ENCODE assay signal across 1 cellular context in the genomic region with DNA sequence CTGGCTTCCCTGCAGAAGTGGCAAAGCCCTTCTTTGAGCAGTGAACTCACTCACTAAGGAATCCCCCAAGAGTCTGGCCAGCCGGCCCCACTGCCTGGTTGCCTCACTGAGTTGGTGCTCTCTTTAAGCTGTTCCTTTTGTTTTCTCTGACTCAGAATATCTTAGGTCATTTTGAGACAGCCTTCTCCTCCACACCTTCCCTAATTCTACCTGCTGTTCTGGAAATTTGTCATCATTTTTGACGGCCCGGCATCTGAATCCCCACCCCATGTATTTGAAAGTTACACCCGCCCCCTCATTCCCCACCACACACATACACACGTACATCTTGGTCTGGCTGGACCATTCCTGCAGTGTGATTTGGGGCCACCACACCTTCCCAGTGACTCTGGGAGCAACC.
TF ChIP-seq lines count a peak whose summit lies in the region.

No MANE protein-coding gene starts in this region.

TF ChIP-seq in GM23338, 12 proteins besides CTCF, POLR2A, EP300 and RAD21 (continued from another document):
- TF ChIP-seq, protein P1, sequence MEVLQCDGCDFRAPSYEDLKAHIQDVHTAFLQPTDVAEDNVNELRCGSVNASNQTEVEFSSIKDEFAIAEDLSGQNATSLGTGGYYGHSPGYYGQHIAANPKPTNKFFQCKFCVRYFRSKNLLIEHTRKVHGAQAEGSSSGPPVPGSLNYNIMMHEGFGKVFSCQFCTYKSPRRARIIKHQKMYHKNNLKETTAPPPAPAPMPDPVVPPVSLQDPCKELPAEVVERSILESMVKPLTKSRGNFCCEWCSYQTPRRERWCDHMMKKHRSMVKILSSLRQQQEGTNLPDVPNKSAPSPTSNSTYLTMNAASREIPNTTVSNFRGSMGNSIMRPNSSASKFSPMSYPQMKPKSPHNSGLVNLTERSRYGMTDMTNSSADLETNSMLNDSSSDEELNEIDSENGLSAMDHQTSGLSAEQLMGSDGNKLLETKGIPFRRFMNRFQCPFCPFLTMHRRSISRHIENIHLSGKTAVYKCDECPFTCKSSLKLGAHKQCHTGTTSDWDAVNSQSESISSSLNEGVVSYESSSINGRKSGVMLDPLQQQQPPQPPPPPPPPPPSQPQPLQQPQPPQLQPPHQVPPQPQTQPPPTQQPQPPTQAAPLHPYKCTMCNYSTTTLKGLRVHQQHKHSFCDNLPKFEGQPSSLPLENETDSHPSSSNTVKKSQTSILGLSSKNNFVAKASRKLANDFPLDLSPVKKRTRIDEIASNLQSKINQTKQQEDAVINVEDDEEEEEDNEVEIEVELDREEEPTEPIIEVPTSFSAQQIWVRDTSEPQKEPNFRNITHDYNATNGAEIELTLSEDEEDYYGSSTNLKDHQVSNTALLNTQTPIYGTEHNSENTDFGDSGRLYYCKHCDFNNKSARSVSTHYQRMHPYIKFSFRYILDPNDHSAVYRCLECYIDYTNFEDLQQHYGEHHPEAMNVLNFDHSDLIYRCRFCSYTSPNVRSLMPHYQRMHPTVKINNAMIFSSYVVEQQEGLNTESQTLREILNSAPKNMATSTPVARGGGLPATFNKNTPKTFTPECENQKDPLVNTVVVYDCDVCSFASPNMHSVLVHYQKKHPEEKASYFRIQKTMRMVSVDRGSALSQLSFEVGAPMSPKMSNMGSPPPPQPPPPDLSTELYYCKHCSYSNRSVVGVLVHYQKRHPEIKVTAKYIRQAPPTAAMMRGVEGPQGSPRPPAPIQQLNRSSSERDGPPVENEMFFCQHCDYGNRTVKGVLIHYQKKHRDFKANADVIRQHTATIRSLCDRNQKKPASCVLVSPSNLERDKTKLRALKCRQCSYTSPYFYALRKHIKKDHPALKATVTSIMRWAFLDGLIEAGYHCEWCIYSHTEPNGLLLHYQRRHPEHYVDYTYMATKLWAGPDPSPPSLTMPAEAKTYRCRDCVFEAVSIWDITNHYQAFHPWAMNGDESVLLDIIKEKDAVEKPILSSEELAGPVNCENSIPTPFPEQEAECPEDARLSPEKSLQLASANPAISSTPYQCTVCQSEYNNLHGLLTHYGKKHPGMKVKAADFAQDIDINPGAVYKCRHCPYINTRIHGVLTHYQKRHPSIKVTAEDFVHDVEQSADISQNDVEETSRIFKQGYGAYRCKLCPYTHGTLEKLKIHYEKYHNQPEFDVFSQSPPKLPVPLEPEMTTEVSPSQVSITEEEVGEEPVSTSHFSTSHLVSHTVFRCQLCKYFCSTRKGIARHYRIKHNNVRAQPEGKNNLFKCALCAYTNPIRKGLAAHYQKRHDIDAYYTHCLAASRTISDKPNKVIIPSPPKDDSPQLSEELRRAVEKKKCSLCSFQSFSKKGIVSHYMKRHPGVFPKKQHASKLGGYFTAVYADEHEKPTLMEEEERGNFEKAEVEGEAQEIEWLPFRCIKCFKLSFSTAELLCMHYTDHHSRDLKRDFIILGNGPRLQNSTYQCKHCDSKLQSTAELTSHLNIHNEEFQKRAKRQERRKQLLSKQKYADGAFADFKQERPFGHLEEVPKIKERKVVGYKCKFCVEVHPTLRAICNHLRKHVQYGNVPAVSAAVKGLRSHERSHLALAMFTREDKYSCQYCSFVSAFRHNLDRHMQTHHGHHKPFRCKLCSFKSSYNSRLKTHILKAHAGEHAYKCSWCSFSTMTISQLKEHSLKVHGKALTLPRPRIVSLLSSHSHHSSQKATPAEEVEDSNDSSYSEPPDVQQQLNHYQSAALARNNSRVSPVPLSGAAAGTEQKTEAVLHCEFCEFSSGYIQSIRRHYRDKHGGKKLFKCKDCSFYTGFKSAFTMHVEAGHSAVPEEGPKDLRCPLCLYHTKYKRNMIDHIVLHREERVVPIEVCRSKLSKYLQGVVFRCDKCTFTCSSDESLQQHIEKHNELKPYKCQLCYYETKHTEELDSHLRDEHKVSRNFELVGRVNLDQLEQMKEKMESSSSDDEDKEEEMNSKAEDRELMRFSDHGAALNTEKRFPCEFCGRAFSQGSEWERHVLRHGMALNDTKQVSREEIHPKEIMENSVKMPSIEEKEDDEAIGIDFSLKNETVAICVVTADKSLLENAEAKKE (CRISPR knock-in tag; IDR thresholded peaks at IDR 0.05), result no peak
- TF ChIP-seq, protein P2, sequence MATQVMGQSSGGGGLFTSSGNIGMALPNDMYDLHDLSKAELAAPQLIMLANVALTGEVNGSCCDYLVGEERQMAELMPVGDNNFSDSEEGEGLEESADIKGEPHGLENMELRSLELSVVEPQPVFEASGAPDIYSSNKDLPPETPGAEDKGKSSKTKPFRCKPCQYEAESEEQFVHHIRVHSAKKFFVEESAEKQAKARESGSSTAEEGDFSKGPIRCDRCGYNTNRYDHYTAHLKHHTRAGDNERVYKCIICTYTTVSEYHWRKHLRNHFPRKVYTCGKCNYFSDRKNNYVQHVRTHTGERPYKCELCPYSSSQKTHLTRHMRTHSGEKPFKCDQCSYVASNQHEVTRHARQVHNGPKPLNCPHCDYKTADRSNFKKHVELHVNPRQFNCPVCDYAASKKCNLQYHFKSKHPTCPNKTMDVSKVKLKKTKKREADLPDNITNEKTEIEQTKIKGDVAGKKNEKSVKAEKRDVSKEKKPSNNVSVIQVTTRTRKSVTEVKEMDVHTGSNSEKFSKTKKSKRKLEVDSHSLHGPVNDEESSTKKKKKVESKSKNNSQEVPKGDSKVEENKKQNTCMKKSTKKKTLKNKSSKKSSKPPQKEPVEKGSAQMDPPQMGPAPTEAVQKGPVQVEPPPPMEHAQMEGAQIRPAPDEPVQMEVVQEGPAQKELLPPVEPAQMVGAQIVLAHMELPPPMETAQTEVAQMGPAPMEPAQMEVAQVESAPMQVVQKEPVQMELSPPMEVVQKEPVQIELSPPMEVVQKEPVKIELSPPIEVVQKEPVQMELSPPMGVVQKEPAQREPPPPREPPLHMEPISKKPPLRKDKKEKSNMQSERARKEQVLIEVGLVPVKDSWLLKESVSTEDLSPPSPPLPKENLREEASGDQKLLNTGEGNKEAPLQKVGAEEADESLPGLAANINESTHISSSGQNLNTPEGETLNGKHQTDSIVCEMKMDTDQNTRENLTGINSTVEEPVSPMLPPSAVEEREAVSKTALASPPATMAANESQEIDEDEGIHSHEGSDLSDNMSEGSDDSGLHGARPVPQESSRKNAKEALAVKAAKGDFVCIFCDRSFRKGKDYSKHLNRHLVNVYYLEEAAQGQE (IDR thresholded peaks at IDR 0.05; ENCODE audit: unreplicated experiment), result no peak
- TF ChIP-seq ZNF114 (CRISPR knock-in tag; IDR thresholded peaks at IDR 0.05), result no peak
- TF ChIP-seq NANOG (IDR thresholded peaks at IDR 0.05; ENCODE audit: borderline replicate concordance), result no peak
- TF ChIP-seq, protein P3, sequence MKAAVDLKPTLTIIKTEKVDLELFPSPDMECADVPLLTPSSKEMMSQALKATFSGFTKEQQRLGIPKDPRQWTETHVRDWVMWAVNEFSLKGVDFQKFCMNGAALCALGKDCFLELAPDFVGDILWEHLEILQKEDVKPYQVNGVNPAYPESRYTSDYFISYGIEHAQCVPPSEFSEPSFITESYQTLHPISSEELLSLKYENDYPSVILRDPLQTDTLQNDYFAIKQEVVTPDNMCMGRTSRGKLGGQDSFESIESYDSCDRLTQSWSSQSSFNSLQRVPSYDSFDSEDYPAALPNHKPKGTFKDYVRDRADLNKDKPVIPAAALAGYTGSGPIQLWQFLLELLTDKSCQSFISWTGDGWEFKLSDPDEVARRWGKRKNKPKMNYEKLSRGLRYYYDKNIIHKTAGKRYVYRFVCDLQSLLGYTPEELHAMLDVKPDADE (IDR thresholded peaks at IDR 0.05), result no peak
- TF ChIP-seq CREB1 (CRISPR knock-in tag; IDR thresholded peaks at IDR 0.05; ENCODE audit: low read depth), result no peak
- TF ChIP-seq ZNF331 (CRISPR knock-in tag; IDR thresholded peaks at IDR 0.05; ENCODE audit: low read depth), result no peak
- TF ChIP-seq POLR2AphosphoS5 (IDR thresholded peaks at IDR 0.05; ENCODE audit: low read depth), result no peak
- no peak for TF ChIP-seq EZH2phosphoT487 (IDR thresholded peaks at IDR 0.05; ENCODE audit: unreplicated experiment)
- no peak for TF ChIP-seq EZH2 (IDR thresholded peaks at IDR 0.05; ENCODE audit: low read depth, unreplicated experiment)
- TF ChIP-seq STAT1 (IDR thresholded peaks at IDR 0.05; ENCODE audit: unreplicated experiment), result no peak
TF ChIP-seq in GM23338: peak in this region for 0.
